ENCODE assay signal across 33 cellular contexts in genomic region chr4:55323375-55323774, GRCh38.
"Had no signal": no experiment of that assay in that cellular context is flagged by ENCODE, and none has a peak within 500 bp of the region (broad histone marks: within the 10 kb centered on the region; RNA-seq: fewer than 3 reads in every experiment).

No MANE protein-coding gene starts in this region.

- H3K36me3 ChIP-seq: adrenal gland, brain microvascular endothelial cell, breast epithelium had no signal

- H3K27me3 Mint-ChIP-seq: activated CD4-positive, alpha-beta T cell treated with anti-CD3 and anti-CD28 coated beads, Interleukin-2, amount 10 ng/mL, durations not matched to agents 24 days and 14 days; activated naive CD8-positive, alpha-beta T cell treated with anti-CD3 and anti-CD28 coated beads for 36 hours had no signal

- ATAC-seq: activated CD8-positive, alpha-beta T cell treated with anti-CD3 and anti-CD28 coated beads for 36 hours; activated naive CD4-positive, alpha-beta T cell treated with anti-CD3 and anti-CD28 coated beads, Interleukin-2, amount 50 U/mL, for 72 hours; activated T-cell treated with anti-CD3 and anti-CD28 coated beads, Interleukin-2, amount 50 U/mL, for 4 hours; activated T-cell treated with anti-CD3 and anti-CD28 coated beads, Interleukin-2, amount 50 U/mL, for 72 hours; activated T-helper 17 cell treated with anti-CD3 and anti-CD28 coated beads, Interleukin-2, amount 50 U/mL, for 72 hours; body of pancreas had no signal

- H3K36me3 Mint-ChIP-seq: activated CD4-positive, alpha-beta memory T cell treated with anti-CD3 and anti-CD28 coated beads for 36 hours; activated naive CD4-positive, alpha-beta T cell treated with anti-CD3 and anti-CD28 coated beads, Interleukin-2, amount 50 U/mL, for 72 hours had no signal

- DNase-seq: activated B cell treated with CpG ODN at 0.5 μM for 24 hours; activated CD4-positive, alpha-beta memory T cell treated with anti-CD3 and anti-CD28 coated beads for 36 hours; activated CD4-positive, alpha-beta T cell treated with anti-CD3 and anti-CD28 coated beads for 4 hours; activated CD4-positive, alpha-beta T cell treated with anti-CD3 and anti-CD28 coated beads, Interleukin-2, amount 10 ng/mL, durations not matched to agents 24 days and 14 days; activated CD4-positive, alpha-beta T cell treated with anti-CD3 and anti-CD28 coated beads, Interleukin-2, amount 50 U/mL, for 1 hour; activated CD4-positive, alpha-beta T cell treated with anti-CD3 and anti-CD28 coated beads, Interleukin-2, amount 50 U/mL, for 4 hours; activated CD4-positive, CD25-positive, alpha-beta regulatory T cell treated with anti-CD3 and anti-CD28 coated beads, Interleukin-2, amount 50 U/mL, for 72 hours; activated CD8-positive, alpha-beta memory T cell treated with anti-CD3 and anti-CD28 coated beads, Interleukin-2, amount 50 U/mL, for 4 hours; activated CD8-positive, alpha-beta T cell treated with anti-CD3 and anti-CD28 coated beads for 36 hours; activated effector memory CD4-positive, alpha-beta T cell treated with anti-CD3 and anti-CD28 coated beads, Interleukin-2, amount 50 U/mL, for 16 hours; activated gamma-delta T cell treated with Interleukin-2 at 50 U/mL for 16 hours; activated naive CD4-positive, alpha-beta T cell; activated naive CD4-positive, alpha-beta T cell treated with anti-CD3 and anti-CD28 coated beads for 36 hours; activated naive CD4-positive, alpha-beta T cell treated with anti-CD3 and anti-CD28 coated beads, Interleukin-2, amount 50 U/mL, for 16 hours; activated naive CD8-positive, alpha-beta T cell treated with anti-CD3 and anti-CD28 coated beads for 36 hours; activated T-cell treated with anti-CD3 and anti-CD28 coated beads for 4 hours; activated T-cell treated with anti-CD3 and anti-CD28 coated beads, Interleukin-2, amount 50 U/mL, for 1 hour; activated T-cell treated with anti-CD3 and anti-CD28 coated beads, Interleukin-2, amount 50 U/mL, for 4 hours; activated T-cell treated with anti-CD3 and anti-CD28 coated beads, Interleukin-2, amount 50 U/mL, for 72 hours; adrenal gland; amniotic stem cell; aorta; body of pancreas; brain microvascular endothelial cell; central memory CD4-positive, alpha-beta T cell; T-helper 2 cell; T-helper 9 cell had no signal

- H3K27ac ChIP-seq: adrenal gland, body of pancreas, brain microvascular endothelial cell, breast epithelium, VCaP had no signal

- H3K9me3 ChIP-seq: adrenal gland, body of pancreas, breast epithelium had no signal

- H3K9me3 Mint-ChIP-seq: activated B cell treated with CpG ODN at 0.5 μM for 24 hours; activated CD4-positive, alpha-beta memory T cell treated with anti-CD3 and anti-CD28 coated beads for 36 hours; activated CD4-positive, alpha-beta T cell treated with anti-CD3 and anti-CD28 coated beads, Interleukin-2, amount 10 ng/mL, durations not matched to agents 24 days and 14 days; activated CD8-positive, alpha-beta T cell treated with anti-CD3 and anti-CD28 coated beads for 36 hours; activated naive CD4-positive, alpha-beta T cell treated with anti-CD3 and anti-CD28 coated beads for 36 hours; activated naive CD8-positive, alpha-beta T cell treated with anti-CD3 and anti-CD28 coated beads for 36 hours; activated T-cell treated with anti-CD3 and anti-CD28 coated beads, Interleukin-2, amount 50 U/mL, for 4 hours; activated T-cell treated with anti-CD3 and anti-CD28 coated beads, Interleukin-2, amount 50 U/mL, for 72 hours; activated T-helper 1 cell treated with anti-CD3 and anti-CD28 coated beads, Interleukin-12 subunit alpha, Interleukin-12 subunit beta, Interleukin-2, Interleukin-4 antibody, amounts not matched to agents 30 ng/mL and 10 ng/mL and 1 ng/mL, durations not matched to agents 14 hours and 24 hours and 36 hours; activated T-helper 17 cell treated with anti-CD3 and anti-CD28 coated beads, Interleukin-2, amount 50 U/mL, for 72 hours; T-helper 2 cell treated with Interferon-gamma antibody and Interleukin-4, amounts not matched to agents 5 μg/mL and 100 μg/mL, for 36 hours had no signal

- H3K27ac Mint-ChIP-seq: activated B cell treated with CpG ODN at 0.5 μM for 24 hours; activated CD4-positive, alpha-beta memory T cell treated with anti-CD3 and anti-CD28 coated beads for 36 hours; activated CD4-positive, alpha-beta T cell treated with anti-CD3 and anti-CD28 coated beads, Interleukin-2, amount 10 ng/mL, durations not matched to agents 24 days and 14 days; activated CD8-positive, alpha-beta T cell treated with anti-CD3 and anti-CD28 coated beads for 36 hours; activated naive CD4-positive, alpha-beta T cell treated with anti-CD3 and anti-CD28 coated beads for 36 hours; activated naive CD4-positive, alpha-beta T cell treated with anti-CD3 and anti-CD28 coated beads, Interleukin-2, amount 50 U/mL, for 72 hours; activated naive CD8-positive, alpha-beta T cell treated with anti-CD3 and anti-CD28 coated beads for 36 hours; activated T-cell treated with anti-CD3 and anti-CD28 coated beads, Interleukin-2, amount 50 U/mL, for 72 hours; activated T-helper 1 cell treated with anti-CD3 and anti-CD28 coated beads, Interleukin-12 subunit alpha, Interleukin-12 subunit beta, Interleukin-2, Interleukin-4 antibody, amounts not matched to agents 30 ng/mL and 10 ng/mL and 1 ng/mL, durations not matched to agents 14 hours and 24 hours and 36 hours; activated T-helper 17 cell treated with anti-CD3 and anti-CD28 coated beads, Interleukin-2, amount 50 U/mL, for 72 hours; T-helper 2 cell treated with Interferon-gamma antibody and Interleukin-4, amounts not matched to agents 5 μg/mL and 100 μg/mL, for 36 hours had no signal

- H3K4me1 ChIP-seq: adrenal gland, body of pancreas, breast epithelium had no signal

- H3K4me1 Mint-ChIP-seq: activated B cell treated with CpG ODN at 0.5 μM for 24 hours had no signal

- H3K4me3 Mint-ChIP-seq: activated B cell treated with CpG ODN at 0.5 μM for 24 hours; activated CD4-positive, alpha-beta memory T cell treated with anti-CD3 and anti-CD28 coated beads for 36 hours; activated CD4-positive, alpha-beta T cell treated with anti-CD3 and anti-CD28 coated beads, Interleukin-2, amount 10 ng/mL, durations not matched to agents 24 days and 14 days; activated CD8-positive, alpha-beta T cell treated with anti-CD3 and anti-CD28 coated beads for 36 hours; activated naive CD4-positive, alpha-beta T cell treated with anti-CD3 and anti-CD28 coated beads for 36 hours; activated naive CD8-positive, alpha-beta T cell treated with anti-CD3 and anti-CD28 coated beads for 36 hours; activated T-cell treated with anti-CD3 and anti-CD28 coated beads, Interleukin-2, amount 50 U/mL, for 4 hours; activated T-cell treated with anti-CD3 and anti-CD28 coated beads, Interleukin-2, amount 50 U/mL, for 72 hours; activated T-helper 1 cell treated with anti-CD3 and anti-CD28 coated beads, Interleukin-12 subunit alpha, Interleukin-12 subunit beta, Interleukin-2, Interleukin-4 antibody, amounts not matched to agents 30 ng/mL and 10 ng/mL and 1 ng/mL, durations not matched to agents 14 hours and 24 hours and 36 hours; activated T-helper 17 cell treated with anti-CD3 and anti-CD28 coated beads, Interleukin-2, amount 50 U/mL, for 72 hours; T-helper 2 cell treated with Interferon-gamma antibody and Interleukin-4, amounts not matched to agents 5 μg/mL and 100 μg/mL, for 36 hours had no signal

- H3K4me3 ChIP-seq: adrenal gland, body of pancreas, breast epithelium had no signal

- H3K27me3 ChIP-seq: adrenal gland, body of pancreas, brain microvascular endothelial cell, breast epithelium had no signal
